ENCODE assay signal across 13 cellular contexts in the genomic region with DNA sequence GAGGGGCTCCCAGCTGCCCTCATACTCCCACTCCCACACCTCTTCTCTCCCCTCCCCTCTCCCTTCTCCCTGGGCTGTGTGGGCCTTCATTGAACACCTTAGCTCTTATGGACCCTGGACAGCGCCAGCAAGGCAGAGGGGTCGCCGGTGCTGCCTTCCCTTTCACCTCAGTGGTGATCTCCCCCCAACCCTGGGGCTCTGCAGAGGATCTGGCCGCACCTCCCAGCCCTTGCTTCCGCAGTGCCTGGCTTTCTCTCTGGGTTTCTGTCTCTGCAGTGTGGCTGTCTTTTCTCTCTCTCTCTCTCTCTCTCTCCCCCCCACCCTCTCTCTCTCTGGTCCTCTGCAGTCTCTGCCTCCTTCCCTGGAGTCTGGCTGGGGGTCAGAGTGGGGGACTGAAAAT. TPM values are rescaled to one million over a fixed set of nuclear protein-coding genes. Genes with fewer than 3 reads are reported as not detected.
A peak's percentile ranks its signal among the peaks of the same experiment; 100 is the strongest.
DNase-seq lines count a peak whose midpoint lies in the region; ATAC-seq and TF ChIP-seq lines count a peak whose summit lies in the region.
"Had no signal": no experiment of that assay in that cellular context is flagged by ENCODE, and none has a peak within 500 bp of the region (broad histone marks: within the 10 kb centered on the region; RNA-seq: fewer than 3 reads in every experiment).

No MANE protein-coding gene starts in this region.

- peak overlapping the region; percentile 77 for H3K4me3 Mint-ChIP-seq in neural progenitor cell

- TF ChIP-seq CTCF in Panc1 (IDR thresholded peaks at IDR 0.05) = no peak
- TF ChIP-seq CTCF in epithelial cell of proximal tubule (conservative IDR thresholded peaks at IDR 0.05; ENCODE audit: low read depth, low read length) = no peak
- no peak for TF ChIP-seq CTCF in neural progenitor cell (IDR thresholded peaks at IDR 0.05)
- TF ChIP-seq CTCF in sigmoid colon (IDR thresholded peaks at IDR 0.05) = no peak

- no peaks in the 10 kb centered on the region for H3K36me3 Mint-ChIP-seq in neural progenitor cell

- DNase-seq in Panc1 (ENCODE audit: low read depth, low spot score) (no peak), epithelial cell of proximal tubule (ENCODE audit: low read depth) (no peak), neural progenitor cell (ENCODE audit: low spot score) (peak; percentile 76), NCI-H69 (lab: John Stamatoyannopoulos, UW) (no peak), sigmoid colon (no peak), 8988T (no peak)
- DNase-seq: activated T-cell treated with anti-CD3 and anti-CD28 coated beads, Interleukin-2, amount 50 U/mL, for 4 hours; amniotic stem cell; cortex of kidney; NCI-H2171 treated with DMSO at 0.1 percent for 48 hours; stimulated activated CD4-positive, alpha-beta T cell treated with anti-CD3 and anti-CD28 coated beads, Interleukin-4, amount 100 ng/mL, for 1 hour had no signal

- H3K4me1 Mint-ChIP-seq in neural progenitor cell = peaks cover 14% of the 10 kb centered on the region

- peak overlapping the region; percentile 88 for H3K4me2 ChIP-seq in neural progenitor cell

- no peak for TF ChIP-seq EP300 in sigmoid colon (IDR thresholded peaks at IDR 0.05)

- no peak overlapping the region for H2AFZ ChIP-seq in neural progenitor cell (replicated peaks)

- no peak for TF ChIP-seq POLR2A in sigmoid colon (IDR thresholded peaks at IDR 0.05)

- H3K79me2 ChIP-seq in neural progenitor cell (ENCODE audit: low read depth) = no peaks in the 10 kb centered on the region

- H3K27ac Mint-ChIP-seq in neural progenitor cell = no peak overlapping the region

- intact Hi-C loops in Panc1 (cut with micrococcal nuclease; ENCODE audit: unreplicated experiment) (no loop called here), sigmoid colon (cut with DNase I) (no loop called here)

- H3K4me3 ChIP-seq in Panc1 (ENCODE audit: low read depth in 2 of 2, low read length in 2 of 2) (peak overlapping the region; percentile 48 to 71; a peak in 3 of 4 replicates), epithelial cell of proximal tubule (ENCODE audit: low read depth, low read length) (peak overlapping the region; percentile 63), neural progenitor cell (peak overlapping the region; percentile 64), sigmoid colon (no peak overlapping the region)

- ATAC-seq in Panc1 = no peak
- ATAC-seq in GM21529 (IDR thresholded peaks at IDR 0.05; ENCODE audit: unreplicated experiment) = no peak
- ATAC-seq: activated T-cell treated with anti-CD3 and anti-CD28 coated beads, Interleukin-2, amount 50 U/mL, for 4 hours had no signal

- H3K9me3 Mint-ChIP-seq in neural progenitor cell = no peaks in the 10 kb centered on the region
- H3K9me3 Mint-ChIP-seq: activated T-cell treated with anti-CD3 and anti-CD28 coated beads, Interleukin-2, amount 50 U/mL, for 4 hours had no signal

- BruUV-seq in Panc1 (replicated peaks; lab: Mats Ljungman, UMichigan) = no TSS peak

- peaks cover 13% of the 10 kb centered on the region for H3F3A ChIP-seq in neural progenitor cell (ENCODE audit: low read depth)

- CTCF ChIA-PET in Panc1 (lab: Charles Lee) = no interaction called here

- H3K36me3 ChIP-seq in ES-I3 (ENCODE audit: insufficient read depth, low read length) (no peaks in the 10 kb centered on the region), Panc1 (ENCODE audit: control insufficient read depth, insufficient read depth, low read length) (no peaks in the 10 kb centered on the region), neural progenitor cell (no peaks in the 10 kb centered on the region), sigmoid colon (no peaks in the 10 kb centered on the region)

- peaks cover 17% of the 10 kb centered on the region for H4K20me1 ChIP-seq in neural progenitor cell (ENCODE audit: low read depth)

- 18 to 56% methylated on average over 5 of the region's 5 CpGs for WGBS in sigmoid colon, 2 donors

- H3K27me3 Mint-ChIP-seq in neural progenitor cell (ENCODE audit: insufficient read depth, low read depth) = peaks cover 28% of the 10 kb centered on the region

- peak overlapping the region; percentile 77; the same call in 1 of the 2 replicates for H3K9ac ChIP-seq in ES-I3 (ENCODE audit: low read depth, low read length)
- H3K9ac ChIP-seq in neural progenitor cell = no peak overlapping the region

- H3K9me3 ChIP-seq in ES-I3 (ENCODE audit: control insufficient read depth, insufficient read depth, low read length) (no peaks in the 10 kb centered on the region), Panc1 (ENCODE audit: control insufficient read depth, insufficient read depth, low read depth, low read length) (no peaks in the 10 kb centered on the region), neural progenitor cell (ENCODE audit: low read depth) (no peaks in the 10 kb centered on the region), sigmoid colon (no peaks in the 10 kb centered on the region)

- H3K27me3 ChIP-seq in Panc1 (ENCODE audit: control insufficient read depth, insufficient read depth, low read length) (no peaks in the 10 kb centered on the region), neural progenitor cell (peaks cover 12% of the 10 kb centered on the region), sigmoid colon (peaks cover 12 to 40% (median 26%) of the 10 kb centered on the region in 3 donors)

- POLR2A ChIA-PET in Panc1 (lab: Charles Lee) = no interaction called here

- in situ Hi-C loops in Panc1 (cut with HindIII; ENCODE audit: low pct_unique_long_range_greater_than_20kb, low sequenced_read_pairs) = no loop called here

- no peaks in the 10 kb centered on the region; the same call in none of the 2 replicates for H3K4me1 ChIP-seq in ES-I3 (ENCODE audit: insufficient read depth, low read length)
- H3K4me1 ChIP-seq in Panc1 (ENCODE audit: control insufficient read depth, insufficient read depth, low read length) = peaks cover 5% of the 10 kb centered on the region; the same call in 1 of the 2 replicates
- H3K4me1 ChIP-seq in neural progenitor cell = peaks cover 10% of the 10 kb centered on the region
- H3K4me1 ChIP-seq in sigmoid colon = peaks cover 0 to 20% (median 13%) of the 10 kb centered on the region in 4 donors

- H3K27ac ChIP-seq in Panc1 (ENCODE audit: low read length) (no peak overlapping the region), neural progenitor cell (no peak overlapping the region), sigmoid colon (no peak overlapping the region)

RNA-seq across cellular contexts. Expression of a gene that starts 1.2 kb away (rescaled TPM):
- total RNA-seq in Panc1 (2021; ENCODE audit: unreplicated experiment) = 70.7 TPM
- 123 TPM for polyA plus RNA-seq in Panc1 (2012; ENCODE audit: insufficient read length)
- total RNA-seq in epithelial cell of proximal tubule = 2.2 and 12.8 TPM in 2 replicates
- total RNA-seq in neural progenitor cell (ENCODE audit: low replicate concordance) = 11.7 and 31.5 TPM in 2 replicates
- 1 to 10 TPM in 3 of 4 donors, under 1 TPM in 1; 0.66 to 9.1 (median 1.4) TPM for total RNA-seq in sigmoid colon
- polyA plus RNA-seq in sigmoid colon = 1 to 10 TPM in 2 of 3 donors, under 1 TPM in 1; 0.60 to 6.2 (median 1.6) TPM

RNA-seq across cellular contexts. Expression of a gene that starts 2.2 kb away (rescaled TPM):
- total RNA-seq in Panc1 (2021; ENCODE audit: unreplicated experiment) (87.0 TPM), epithelial cell of proximal tubule (11.1 and 14.2 TPM in 2 replicates), neural progenitor cell (ENCODE audit: low replicate concordance) (0.97 and 4.5 TPM in 2 replicates), sigmoid colon (1 to 10 TPM in 2 of 4 donors, under 1 TPM in 1, not detected in 1; 0.95 to 2.2 (median 2.1) TPM)
- polyA plus RNA-seq in Panc1 (2012; ENCODE audit: insufficient read length) = 129 TPM
- polyA plus RNA-seq in sigmoid colon = 1 to 10 TPM; 2.4 to 3.4 (median 3.2) TPM

RNA-seq across cellular contexts. Expression of a gene that starts 27.9 kb away (rescaled TPM):
- total RNA-seq in Panc1 (2021; ENCODE audit: unreplicated experiment) (45.7 TPM), epithelial cell of proximal tubule (6.6 and 17.4 TPM in 2 replicates), neural progenitor cell (ENCODE audit: low replicate concordance) (3.9 and 12.0 TPM in 2 replicates), sigmoid colon (10 to 100 TPM in 3 of 4 donors, 1 to 10 TPM in 1; 9.8 to 20.5 (median 14.1) TPM)
- 42.5 TPM for polyA plus RNA-seq in Panc1 (2012; ENCODE audit: insufficient read length)
- 10 to 100 TPM in 2 of 3 donors, 1 to 10 TPM in 1; 5.4 to 26.1 (median 18.7) TPM for polyA plus RNA-seq in sigmoid colon

RNA-seq across cellular contexts. Expression of a gene that starts 35.1 kb away (rescaled TPM):
- total RNA-seq in Panc1 (2021; ENCODE audit: unreplicated experiment) = 71.6 TPM
- polyA plus RNA-seq in Panc1 (2012; ENCODE audit: insufficient read length) = 136 TPM
- 79.0 and 83.3 TPM in 2 replicates for total RNA-seq in epithelial cell of proximal tubule
- 21.0 and 61.7 TPM in 2 replicates for total RNA-seq in neural progenitor cell (ENCODE audit: low replicate concordance)
- total RNA-seq in sigmoid colon = 100 to 1,000 TPM; 107 to 120 (median 111) TPM
- 10 to 100 TPM; 39.8 to 76.2 (median 51.1) TPM for polyA plus RNA-seq in sigmoid colon

Comparison
In these comparisons a context has a peak if more than half of its experiments do, and no peak if none do; other contexts are left out.
1. H3K4me3 ChIP-seq: peak in Panc1 (2 of 2), epithelial cell of proximal tubule (single experiment) and neural progenitor cell (single experiment); none in sigmoid colon (0 of 4).